In genomic region chr4:128387600-128388351, GRCh38 we compare ENCODE assay signal across 9 cellular contexts.
A peak's percentile ranks its signal among the peaks of the same experiment; 100 is the strongest.
DNase-seq lines count a peak whose midpoint lies in the region; ATAC-seq and TF ChIP-seq lines count a peak whose summit lies in the region.
"Had no signal": no experiment of that assay in that cellular context is flagged by ENCODE, and none has a peak within 500 bp of the region (broad histone marks: within the 10 kb centered on the region; RNA-seq: fewer than 3 reads in every experiment).

No MANE protein-coding gene starts in this region.

- WGBS in thyroid gland, 2 donors, result 71 to 76% methylated on average over 2 of the region's 2 CpGs

- H3K4me1 ChIP-seq in HUES6 (ENCODE audit: control insufficient read depth, insufficient read depth, low read length), result peaks cover 39% of the 10 kb centered on the region
- H3K4me1 ChIP-seq in lower lobe of right lung, result peaks cover 18% of the 10 kb centered on the region
- peaks cover 28 to 35% of the 10 kb centered on the region in 2 donors for H3K4me1 ChIP-seq in thyroid gland
- no peaks in the 10 kb centered on the region for H3K4me1 ChIP-seq in effector memory CD4-positive, alpha-beta T cell (ENCODE audit: control insufficient read depth, insufficient read depth, low read length, poor library complexity, severe bottlenecking)

- no peak for TF ChIP-seq POLR2A in thyroid gland (IDR thresholded peaks at IDR 0.05)

- H3K4me3 ChIP-seq in HUES6 (ENCODE audit: low read depth, low read length), result no peak overlapping the region
- no peak overlapping the region for H3K4me3 ChIP-seq in astrocyte of the spinal cord (ENCODE audit: low read depth, low read length)
- no peak overlapping the region for H3K4me3 ChIP-seq in lower lobe of right lung
- H3K4me3 ChIP-seq in thyroid gland (replicated peaks in 1 of 3), result no peak overlapping the region
- no peak overlapping the region for H3K4me3 ChIP-seq in effector memory CD4-positive, alpha-beta T cell (ENCODE audit: insufficient read depth, low read depth, low read length, poor library complexity, severe bottlenecking)

- H3K9ac ChIP-seq in HUES6 (ENCODE audit: low read length), result peak overlapping the region; percentile 16

- in situ Hi-C loops in astrocyte of the spinal cord (cut with HindIII; ENCODE audit: low sequenced_read_pairs), result no loop called here

- H3K9me3 ChIP-seq in HUES6 (ENCODE audit: control insufficient read depth, insufficient read depth, low read depth, low read length) (no peaks in the 10 kb centered on the region), lower lobe of right lung (no peaks in the 10 kb centered on the region), thyroid gland (no peaks in the 10 kb centered on the region)
- no peaks in the 10 kb centered on the region for H3K9me3 ChIP-seq in effector memory CD4-positive, alpha-beta T cell (ENCODE audit: control insufficient read depth, low read length)

- H3K27ac ChIP-seq in HUES6 (ENCODE audit: low read depth, low read length), result no peak overlapping the region
- peak overlapping the region; percentile 69 for H3K27ac ChIP-seq in lower lobe of right lung
- peak overlapping the region; percentile 87 to 94 (median 92) for H3K27ac ChIP-seq in thyroid gland
- no peak overlapping the region for H3K27ac ChIP-seq in effector memory CD4-positive, alpha-beta T cell (ENCODE audit: insufficient read depth, low read length, poor library complexity, severe bottlenecking)

- no peaks in the 10 kb centered on the region for H3K36me3 ChIP-seq in HUES6 (ENCODE audit: control insufficient read depth, insufficient read depth, low read length)
- H3K36me3 ChIP-seq in lower lobe of right lung, result no peaks in the 10 kb centered on the region
- no peaks in the 10 kb centered on the region for H3K36me3 ChIP-seq in thyroid gland
- H3K36me3 ChIP-seq in effector memory CD4-positive, alpha-beta T cell (ENCODE audit: control insufficient read depth, insufficient read depth, low read length), result no peaks in the 10 kb centered on the region

- H3K27me3 ChIP-seq in HUES6 (ENCODE audit: control insufficient read depth, insufficient read depth, low read length), result no peaks in the 10 kb centered on the region
- H3K27me3 ChIP-seq in lower lobe of right lung (ENCODE audit: low read depth), result no peaks in the 10 kb centered on the region
- no peaks in the 10 kb centered on the region for H3K27me3 ChIP-seq in thyroid gland
- H3K27me3 ChIP-seq in effector memory CD4-positive, alpha-beta T cell (replicated peaks; ENCODE audit: control insufficient read depth, insufficient read depth, low read length, poor library complexity, severe bottlenecking), result no peaks in the 10 kb centered on the region

- DNase-seq in astrocyte of the spinal cord (ENCODE audit: low read depth, low spot score), result peak; percentile 56
- no peak for DNase-seq in lower lobe of right lung
- no peak for DNase-seq in thyroid gland
- no peak for DNase-seq in omental fat pad (ENCODE audit: low spot score)
- no peak for DNase-seq in effector memory CD4-positive, alpha-beta T cell
- DNase-seq: activated CD8-positive, alpha-beta memory T cell treated with anti-CD3 and anti-CD28 coated beads, Interleukin-2, amount 10 ng/mL, durations not matched to agents 7 days and 5 days; NCI-H1436 had no signal

- ATAC-seq in lower lobe of right lung (no peak), omental fat pad (ENCODE audit: low FRiP score) (no peak), GM18502 (IDR thresholded peaks at IDR 0.05; ENCODE audit: poor library complexity, unreplicated experiment) (no peak)
- ATAC-seq: activated CD8-positive, alpha-beta memory T cell treated with anti-CD3 and anti-CD28 coated beads, Interleukin-2, amount 10 ng/mL, durations not matched to agents 7 days and 5 days had no signal

- intact Hi-C loops in lower lobe of right lung (cut with DNase I) (no loop called here), thyroid gland (cut with DNase I) (no loop called here)

- no peak for TF ChIP-seq CTCF in astrocyte of the spinal cord (IDR thresholded peaks at IDR 0.05; ENCODE audit: low read depth, low read length)
- TF ChIP-seq CTCF in lower lobe of right lung (IDR thresholded peaks at IDR 0.05), result no peak
- TF ChIP-seq CTCF in thyroid gland (IDR thresholded peaks at IDR 0.05), result no peak
- TF ChIP-seq CTCF in omental fat pad (IDR thresholded peaks at IDR 0.05), result no peak

Comparison
In these comparisons a context has a peak if more than half of its experiments do, and no peak if none do; other contexts are left out.
1. H3K27ac ChIP-seq: peak in lower lobe of right lung (single experiment) and thyroid gland (3 of 3); none in HUES6 (single experiment) and effector memory CD4-positive, alpha-beta T cell (single experiment).